ENCODE assay signal across 8 cellular contexts in genomic region chr17:57604771-57605733, GRCh38.
DNase-seq lines count a peak whose midpoint lies in the region; ATAC-seq and TF ChIP-seq lines count a peak whose summit lies in the region.

No MANE protein-coding gene starts in this region.

- peaks cover 0 to 10% of the 10 kb centered on the region in 2 donors for H3K36me3 Mint-ChIP-seq in CD14-positive monocyte

- H3K4me1 ChIP-seq in HUES48 (ENCODE audit: control insufficient read depth, insufficient read depth, low read length) (peaks cover 35% of the 10 kb centered on the region), ascending aorta (peaks cover 9 to 15% of the 10 kb centered on the region in 2 donors), spleen (peaks cover 42 to 97% (median 64%) of the 10 kb centered on the region in 6 donors)

- H3K27ac Mint-ChIP-seq in CD14-positive monocyte: peak overlapping the region in 5 of 7 donors; percentile 26 to 46 (median 37)

- H3K36me3 ChIP-seq in HUES48 (ENCODE audit: control insufficient read depth, insufficient read depth, low read length) (no peaks in the 10 kb centered on the region), ascending aorta (no peaks in the 10 kb centered on the region), spleen (peaks cover 0 to 6% (median 0%) of the 10 kb centered on the region in 6 donors)

- no peak for TF ChIP-seq POLR2A in spleen (IDR thresholded peaks at IDR 0.05)

- no peak overlapping the region for H3K4me3 ChIP-seq in HUES48 (ENCODE audit: low read depth, low read length)
- peak overlapping the region; percentile 1 to 40 for H3K4me3 ChIP-seq in ascending aorta
- H3K4me3 ChIP-seq in spleen: peak overlapping the region in 1 of 8 donors; percentile 34

- H3K27ac ChIP-seq in HUES48 (ENCODE audit: low read depth, low read length): peak overlapping the region; percentile 22
- H3K27ac ChIP-seq in ascending aorta: no peak overlapping the region
- peak overlapping the region; percentile 42 to 84 (median 78) for H3K27ac ChIP-seq in spleen

- peaks cover 0 to 1% (median 0%) of the 10 kb centered on the region in 7 donors for H3K9me3 Mint-ChIP-seq in CD14-positive monocyte

- H3K4me1 Mint-ChIP-seq in CD14-positive monocyte: peaks cover 45% of the 10 kb centered on the region

- peaks cover 0 to 2% (median 0%) of the 10 kb centered on the region in 3 donors for H3K27me3 Mint-ChIP-seq in CD14-positive monocyte (ENCODE audit: low read depth in 3 of 3)

- no peaks in the 10 kb centered on the region for H3K27me3 ChIP-seq in HUES48 (ENCODE audit: control insufficient read depth, insufficient read depth, low read length)
- no peaks in the 10 kb centered on the region for H3K27me3 ChIP-seq in ascending aorta
- no peaks in the 10 kb centered on the region for H3K27me3 ChIP-seq in spleen (replicated peaks in 1 of 7)

- ATAC-seq in GM19324 (IDR thresholded peaks at IDR 0.05; ENCODE audit: low FRiP score, unreplicated experiment): peak; percentile 69

- TF ChIP-seq CTCF in CD14-positive monocyte (IDR thresholded peaks at IDR 0.05): no peak
- TF ChIP-seq CTCF in ascending aorta (IDR thresholded peaks at IDR 0.05): no peak
- peak in 3 of 11 experiments; percentile 12 to 35 (median 20) for TF ChIP-seq CTCF in spleen (IDR thresholded peaks at IDR 0.05 in 8 of 11, conservative IDR thresholded peaks at IDR 0.05 in 3 of 11)

- 36 to 48% (median 42%) methylated on average over 21 to 24 of the region's 24 CpGs for WGBS in spleen, 5 donors

- H3K4me3 Mint-ChIP-seq in CD14-positive monocyte: peak overlapping the region; percentile 60 to 83

- no peak overlapping the region; the same call in 1 of the 2 replicates for H3K9ac ChIP-seq in HUES48 (ENCODE audit: low read depth, low read length)

- intact Hi-C loops in CD14-positive monocyte (cut with micrococcal nuclease) (no loop called here), ascending aorta (cut with DNase I) (no loop called here), spleen (cut with DNase I; ENCODE audit: low total_unique reads) (no loop called here)

- no peak for DNase-seq in CD14-positive monocyte (ENCODE audit: low spot score)
- peak; percentile 72 for DNase-seq in NOMO-1 treated with DMSO at 0.1 percent for 48 hours (lab: John Stamatoyannopoulos, UW; ENCODE audit: unreplicated experiment)
- no peak for DNase-seq in ascending aorta (ENCODE audit: low spot score in 2 of 2)
- peak; percentile 50 for DNase-seq in iris pigment epithelial cell (ENCODE audit: low read depth)
- DNase-seq in spleen: peak; percentile 90
- DNase-seq in T1000 (lab: John Stamatoyannopoulos, UW): no peak

- no peaks in the 10 kb centered on the region for H3K9me3 ChIP-seq in HUES48 (ENCODE audit: control insufficient read depth, insufficient read depth, low read length)
- H3K9me3 ChIP-seq in ascending aorta: no peaks in the 10 kb centered on the region
- no peaks in the 10 kb centered on the region for H3K9me3 ChIP-seq in spleen

Comparison
In these comparisons a context has a peak if more than half of its experiments do, and no peak if none do; other contexts are left out.
1. DNase-seq: peak in NOMO-1 treated with DMSO at 0.1 percent for 48 hours (single experiment), iris pigment epithelial cell (single experiment) and spleen (single experiment); none in CD14-positive monocyte (single experiment), ascending aorta (0 of 2) and T1000 (single experiment).
2. H3K27ac ChIP-seq: peak in HUES48 (single experiment) and spleen (8 of 8); none in ascending aorta (0 of 2).